In genomic region chr17:32100971-32101631, GRCh38 we compare ENCODE assay signal across 17 cellular contexts. TPM values are rescaled to one million over a fixed set of nuclear protein-coding genes. Genes with fewer than 3 reads are reported as not detected.
DNase-seq lines count a peak whose midpoint lies in the region; ATAC-seq, FAIRE-seq and TF ChIP-seq lines count a peak whose summit lies in the region.
"Had no signal": no experiment of that assay in that cellular context is flagged by ENCODE, and none has a peak within 500 bp of the region (broad histone marks: within the 10 kb centered on the region; RNA-seq: fewer than 3 reads in every experiment).

No MANE protein-coding gene starts in this region.

- CTCF ChIA-PET in H1 (lab: Charles Lee; ENCODE audit: partially characterized antibody) (interaction anchor here (0.8 to 2.0 kb wide), 5 partner anchors 8 to 94 kb away, joined by 3 to 8 read pairs (median 3); partner anchors contain the start of gene LRRC37B), OCI-LY7 (lab: Charles Lee; ENCODE audit: unreplicated experiment) (no interaction called here)

- H4K20me1 ChIP-seq in H1 (replicated peaks in 1 of 2; ENCODE audit: control insufficient read depth in 1 of 2, insufficient read depth in 2 of 2, low read length in 2 of 2): no peaks in the 10 kb centered on the region
- no peaks in the 10 kb centered on the region for H4K20me1 ChIP-seq in OCI-LY7 (ENCODE audit: insufficient read depth, low read length)

- DNase-seq in T-helper 1 cell: no peak
- peak; percentile 79 for DNase-seq in NCI-H2081 treated with DMSO at 0.1 percent for 48 hours (lab: John Stamatoyannopoulos, UW)
- DNase-seq in H1 (ENCODE audit: low read depth in 1 of 2, low spot score in 2 of 2): peak in 1 of 2 experiments; percentile 45
- peak; percentile 72 for DNase-seq in small intestine
- no peak for DNase-seq in activated CD4-positive, CD25-positive, alpha-beta regulatory T cell treated with anti-CD3 and anti-CD28 coated beads, Interleukin-2, amount 50 U/mL, for 72 hours
- no peak for DNase-seq in OCI-LY7 (ENCODE audit: low spot score)
- DNase-seq: ACHN, anterior cingulate cortex, esophagus squamous epithelium, NCI-H510A treated with DMSO at 0.1 percent for 48 hours, SW 1271, testis, WERI-Rb-1 had no signal

- H2AFZ ChIP-seq in H1 (ENCODE audit: low read length): no peak overlapping the region
- H2AFZ ChIP-seq in OCI-LY7 (ENCODE audit: low read length): no peak overlapping the region
- H2AFZ ChIP-seq: hepatocyte had no signal

- no peaks in the 10 kb centered on the region for H3K79me1 ChIP-seq in H1 (ENCODE audit: low read depth, low read length)

- H2BK15ac ChIP-seq in H1 (ENCODE audit: low read length): 0 out of 2 replicates have a peak overlapping the region, but pooled peaks have one; percentile 10

- intact Hi-C loops in OCI-LY7 (cut with micrococcal nuclease; ENCODE audit: unreplicated experiment): no loop called here

- peaks cover 5% of the 10 kb centered on the region for H3K36me3 Mint-ChIP-seq in T-helper 1 cell treated with Interleukin-12 subunit alpha and Interleukin-12 subunit beta and Interleukin-4 antibody, amounts not matched to agents 30 μg/mL and 1 μg/mL, for 36 hours (ENCODE audit: low read depth)
- H3K36me3 Mint-ChIP-seq: naive thymus-derived CD8-positive, alpha-beta T cell had no signal

- H3K27ac ChIP-seq in H1 (ENCODE audit: low read depth, low read length): no peak overlapping the region
- H3K27ac ChIP-seq in small intestine (ENCODE audit: low read depth in 1 of 2, low read length in 1 of 2): no peak overlapping the region
- H3K27ac ChIP-seq in OCI-LY7 (ENCODE audit: low read depth, low read length, poor library complexity, severe bottlenecking): no peak overlapping the region
- H3K27ac ChIP-seq: esophagus squamous epithelium, hepatocyte, testis, WERI-Rb-1 had no signal

- 88% methylated on average over 8 of the region's 8 CpGs; no CpG with 5 or more reads in 1 of the 2 experiments for WGBS in H1 (ENCODE audit: extremely low coverage in 1 of 2, insufficient coverage in 1 of 2, insufficient read length in 1 of 2, insufficient replicate concordance in 2 of 2, low coverage in 1 of 2, low lambda C conversion rate in 2 of 2, missing lambda C conversion rate in 1 of 2), 2 experiments
- 15 to 61% (median 49%) methylated on average over 8 of the region's 8 CpGs for WGBS in small intestine, 3 donors

- no peak overlapping the region for H2BK20ac ChIP-seq in H1 (ENCODE audit: low read length)

- ATAC-seq in HG03108 (IDR thresholded peaks at IDR 0.05; ENCODE audit: unreplicated experiment): no peak
- ATAC-seq: naive thymus-derived CD8-positive, alpha-beta T cell had no signal

- 0 out of 2 replicates have a peak overlapping the region, but pooled peaks have one; percentile 4 for H2BK5ac ChIP-seq in H1 (ENCODE audit: low read depth, low read length)

- no peaks in the 10 kb centered on the region for H3K9me2 ChIP-seq in OCI-LY7 (ENCODE audit: insufficient read depth, low read length)

- H3K4me2 ChIP-seq in H1 (ENCODE audit: insufficient read depth in 1 of 2, low read depth in 2 of 2, low read length in 2 of 2): no peak overlapping the region
- H3K4me2 ChIP-seq in OCI-LY7 (ENCODE audit: low read length): no peak overlapping the region
- H3K4me2 ChIP-seq: hepatocyte had no signal

- H3K4me3 ChIP-seq in H1 (ENCODE audit: extremely low read depth in 1 of 4, insufficient read depth in 2 of 4, low read depth in 3 of 4, low read length in 4 of 4) (no peak overlapping the region), small intestine (ENCODE audit: low read depth in 1 of 2, low read length in 2 of 2) (no peak overlapping the region), OCI-LY7 (ENCODE audit: low read depth, low read length, poor library complexity, severe bottlenecking) (no peak overlapping the region)
- H3K4me3 ChIP-seq: esophagus squamous epithelium, hepatocyte, testis had no signal

- no peak overlapping the region for H4K8ac ChIP-seq in H1 (ENCODE audit: extremely low read depth, insufficient read depth, low read length)

- no peaks in the 10 kb centered on the region for H3K9me3 Mint-ChIP-seq in T-helper 1 cell treated with Interleukin-12 subunit alpha and Interleukin-12 subunit beta and Interleukin-4 antibody, amounts not matched to agents 30 μg/mL and 1 μg/mL, for 36 hours
- H3K9me3 Mint-ChIP-seq: naive thymus-derived CD8-positive, alpha-beta T cell had no signal

- no peaks in the 10 kb centered on the region for H3K79me2 ChIP-seq in H1 (ENCODE audit: control insufficient read depth in 1 of 2, insufficient read depth in 2 of 2, low read length in 2 of 2)
- H3K79me2 ChIP-seq in OCI-LY7 (ENCODE audit: insufficient read depth, low read depth, low read length): no peaks in the 10 kb centered on the region
- H3K79me2 ChIP-seq: hepatocyte had no signal

- peak overlapping the region; percentile 1 for H3K27ac Mint-ChIP-seq in T-helper 1 cell treated with Interleukin-12 subunit alpha and Interleukin-12 subunit beta and Interleukin-4 antibody, amounts not matched to agents 30 μg/mL and 1 μg/mL, for 36 hours

- no peak overlapping the region for H3K9ac ChIP-seq in H1 (replicated peaks in 1 of 4; ENCODE audit: extremely low read depth in 1 of 4, low read depth in 3 of 4, low read length in 3 of 4)

- H3K9me3 ChIP-seq in H1 (ENCODE audit: insufficient read depth in 2 of 2, low read depth in 1 of 2, low read length in 1 of 2) (no peaks in the 10 kb centered on the region), small intestine (ENCODE audit: control insufficient read depth, low read depth) (no peaks in the 10 kb centered on the region), OCI-LY7 (ENCODE audit: low read length) (no peaks in the 10 kb centered on the region)
- H3K9me3 ChIP-seq: esophagus squamous epithelium, testis had no signal

- POLR2A ChIA-PET in H1 (lab: Charles Lee; ENCODE audit: partially characterized antibody): interaction anchor here (0.8 to 1.1 kb wide), 3 partner anchors 10 to 23 kb away, joined by 3 read pairs; no protein-coding TSS in a partner anchor
- POLR2A ChIA-PET in OCI-LY7 (lab: Charles Lee): interaction anchor here (0.6 to 0.7 kb wide), 2 partner anchors 36 to 189 kb away, joined by 3 to 5 read pairs; no protein-coding TSS in a partner anchor

- H3K23ac ChIP-seq in H1 (ENCODE audit: insufficient read length): no peak overlapping the region

- no peak overlapping the region for H3K18ac ChIP-seq in H1 (ENCODE audit: extremely low read depth, low read length)

- TF ChIP-seq POLR2A in H1 (IDR thresholded peaks at IDR 0.05; ENCODE audit: control extremely low read depth in 1 of 2, low read depth in 2 of 2, low read length in 2 of 2): no peak

- no peak overlapping the region for H3K56ac ChIP-seq in H1 (replicated peaks; ENCODE audit: insufficient read length, low read depth, low read length)

- H3K36me3 ChIP-seq in H1 (ENCODE audit: control insufficient read depth in 2 of 4, insufficient read depth in 4 of 4, low read length in 3 of 4): peaks cover 0 to 2% (median 0%) of the 10 kb centered on the region in 4 experiments; a peak in 1 of 8 replicates
- H3K36me3 ChIP-seq in small intestine (ENCODE audit: control insufficient read depth in 2 of 2, insufficient read depth in 2 of 2, low read length in 2 of 2): no peaks in the 10 kb centered on the region
- H3K36me3 ChIP-seq in OCI-LY7 (ENCODE audit: insufficient read depth, low read length): peaks cover 10% of the 10 kb centered on the region; the same call in 1 of the 2 replicates
- H3K36me3 ChIP-seq: esophagus squamous epithelium, WERI-Rb-1 had no signal

- BruUV-seq in OCI-LY7 (replicated peaks; lab: Mats Ljungman, UMichigan): no TSS peak

- H3K4me3 Mint-ChIP-seq in T-helper 1 cell treated with Interleukin-12 subunit alpha and Interleukin-12 subunit beta and Interleukin-4 antibody, amounts not matched to agents 30 μg/mL and 1 μg/mL, for 36 hours: no peak overlapping the region

- H2BK120ac ChIP-seq in H1 (replicated peaks; ENCODE audit: low read depth, low read length): no peak overlapping the region

- no peaks in the 10 kb centered on the region for H3K23me2 ChIP-seq in H1 (ENCODE audit: low read depth, low read length)

- peaks cover 22% of the 10 kb centered on the region for H3K4me1 Mint-ChIP-seq in T-helper 1 cell treated with Interleukin-12 subunit alpha and Interleukin-12 subunit beta and Interleukin-4 antibody, amounts not matched to agents 30 μg/mL and 1 μg/mL, for 36 hours (ENCODE audit: low read depth)

- FAIRE-seq in H1 (lab: Jason Lieb, UNC) (no peak), small intestine (lab: Jason Lieb, UNC) (no peak)

- H4K91ac ChIP-seq in H1 (replicated peaks; ENCODE audit: insufficient read length, low read length): no peak overlapping the region

- H4K5ac ChIP-seq in H1 (ENCODE audit: insufficient read length, low read depth, low read length): no peak overlapping the region

- TF ChIP-seq CTCF in H1 (IDR thresholded peaks at IDR 0.05; ENCODE audit: control extremely low read depth in 1 of 3, insufficient read depth in 1 of 3, low read depth in 1 of 3, low read length in 3 of 3) (no peak), OCI-LY7 (conservative IDR thresholded peaks at IDR 0.05; ENCODE audit: low read length) (no peak)

- no peak for TF ChIP-seq RAD21 in H1 (IDR thresholded peaks at IDR 0.05 in 1 of 2, conservative IDR thresholded peaks at IDR 0.05 in 1 of 2; ENCODE audit: low read depth in 2 of 2, low read length in 2 of 2)

- TF ChIP-seq EP300 in H1 (IDR thresholded peaks at IDR 0.05; ENCODE audit: borderline replicate concordance in 1 of 2, low read depth in 2 of 2, low read length in 2 of 2): no peak

- no peak overlapping the region for H2BK12ac ChIP-seq in H1 (ENCODE audit: low read depth, low read length)

- H3K27me3 Mint-ChIP-seq in T-helper 1 cell treated with Interleukin-12 subunit alpha and Interleukin-12 subunit beta and Interleukin-4 antibody, amounts not matched to agents 30 μg/mL and 1 μg/mL, for 36 hours (ENCODE audit: low read depth): peaks cover 16% of the 10 kb centered on the region
- H3K27me3 Mint-ChIP-seq: naive thymus-derived CD8-positive, alpha-beta T cell had no signal

- no peak overlapping the region for H2AK5ac ChIP-seq in H1 (ENCODE audit: low read depth, low read length)

- no peak overlapping the region for H3K14ac ChIP-seq in H1 (ENCODE audit: insufficient read length)

- H3K27me3 ChIP-seq in H1 (replicated peaks in 1 of 4; ENCODE audit: control insufficient read depth in 3 of 4, extremely low read depth in 1 of 4, insufficient read depth in 3 of 4, low read length in 3 of 4): no peaks in the 10 kb centered on the region
- H3K27me3 ChIP-seq in small intestine (ENCODE audit: control insufficient read depth in 2 of 2, insufficient read depth in 2 of 2, low read length in 2 of 2): no peaks in the 10 kb centered on the region
- H3K27me3 ChIP-seq: hepatocyte, testis had no signal

- H3K4ac ChIP-seq in H1 (replicated peaks; ENCODE audit: insufficient read length, low read depth, low read length): no peak overlapping the region

- H3K4me1 ChIP-seq in H1 (replicated peaks in 1 of 4; ENCODE audit: control insufficient read depth in 3 of 4, insufficient read depth in 4 of 4, low read length in 3 of 4): peaks cover 0 to 6% (median 4%) of the 10 kb centered on the region in 4 experiments; a peak in 4 of 7 replicates
- H3K4me1 ChIP-seq in small intestine (ENCODE audit: control insufficient read depth in 2 of 2, insufficient read depth in 1 of 2, low read depth in 1 of 2, low read length in 1 of 2): no peaks in the 10 kb centered on the region
- H3K4me1 ChIP-seq in OCI-LY7 (ENCODE audit: insufficient read depth, low read length, poor library complexity, severe bottlenecking): no peaks in the 10 kb centered on the region
- H3K4me1 ChIP-seq: esophagus squamous epithelium, testis had no signal

RNA-seq across cellular contexts. Expression of gene RHOT1, which starts 41.2 kb away (rescaled TPM):
- 30.6 and 34.2 TPM in 2 replicates for total RNA-seq in H1 (2021; fragmentation: NEBNext Ultra II Directional; extraction: Animal tissue kit (Norgen Biotek cat#: 25700))
- polyA plus RNA-seq in H1 (2011; rRNA removed): 18.4 and 38.2 TPM in 2 replicates
- polyA plus RNA-seq in H1 (2011; cell fraction: cytosol; rRNA removed): 45.7 TPM
- 13.9 TPM for polyA plus RNA-seq in H1 (2011; cell fraction: nucleus; rRNA removed)
- polyA plus RNA-seq in H1 (2012, experiment 1 of 2): 15.7 to 35.2 TPM (median 19.5 TPM) in 4 replicates
- polyA plus RNA-seq in H1 (2012, experiment 2 of 2): 3.7 TPM
- 27.4 TPM for polyA plus RNA-seq in H1 (2013, experiment 1 of 2)
- 28.2 TPM for polyA plus RNA-seq in H1 (2013, experiment 2 of 2)
- polyA minus RNA-seq in H1 (2011; rRNA and poly(A)+ RNA removed): 44.4 and 59.6 TPM in 2 replicates
- polyA minus RNA-seq in H1 (2011; cell fraction: cytosol; rRNA and poly(A)+ RNA removed): 25.5 TPM
- 58.2 TPM for polyA minus RNA-seq in H1 (2011; cell fraction: nucleus; rRNA and poly(A)+ RNA removed)
- polyA plus RNA-seq in small intestine: 10 to 100 TPM; 23.2 to 61.5 (median 34.3) TPM
- 19.4 and 23.9 TPM in 2 replicates for total RNA-seq in OCI-LY7 (2014; rRNA removed; shearing (Covaris generic))
- 24.2 and 25.7 TPM in 2 replicates for total RNA-seq in OCI-LY7 (2022)

Comparison
In these comparisons a context has a peak if more than half of its experiments do, and no peak if none do; other contexts are left out.
1. DNase-seq: peak in NCI-H2081 treated with DMSO at 0.1 percent for 48 hours (single experiment) and small intestine (single experiment); none in T-helper 1 cell (0 of 5), activated CD4-positive, CD25-positive, alpha-beta regulatory T cell treated with anti-CD3 and anti-CD28 coated beads, Interleukin-2, amount 50 U/mL, for 72 hours (single experiment) and OCI-LY7 (single experiment).